Comparison of ENCODE assay signal across 10 cellular contexts in genomic region chr1:30525980-30526651, GRCh38.
DNase-seq lines count a peak whose midpoint lies in the region; ATAC-seq and TF ChIP-seq lines count a peak whose summit lies in the region.
"Had no signal": no experiment of that assay in that cellular context is flagged by ENCODE, and none has a peak within 500 bp of the region (broad histone marks: within the 10 kb centered on the region; RNA-seq: fewer than 3 reads in every experiment).

No MANE protein-coding gene starts in this region.

- H3K9me3 Mint-ChIP-seq in activated CD4-positive, alpha-beta T cell treated with anti-CD3 and anti-CD28 coated beads, Interleukin-2, amount 10 ng/mL, durations not matched to agents 24 days and 14 days, result no peaks in the 10 kb centered on the region

- no peaks in the 10 kb centered on the region for H3K4me1 Mint-ChIP-seq in activated CD4-positive, alpha-beta T cell treated with anti-CD3 and anti-CD28 coated beads, Interleukin-2, amount 10 ng/mL, durations not matched to agents 24 days and 14 days

- no peaks in the 10 kb centered on the region for H3K27me3 ChIP-seq in RWPE2 (ENCODE audit: insufficient read depth, poor library complexity, severe bottlenecking)
- no peaks in the 10 kb centered on the region for H3K27me3 ChIP-seq in gastrocnemius medialis

- DNase-seq in GM04504 (ENCODE audit: low read depth) (peak; percentile 68), RWPE2 (ENCODE audit: low spot score) (no peak), Right ventricle myocardium inferior (ENCODE audit: missing footprints) (no peak), gastrocnemius medialis (peak; percentile 89 to 94)
- no peak for DNase-seq in activated CD4-positive, CD25-positive, alpha-beta regulatory T cell (lab: John Stamatoyannopoulos, UW)
- DNase-seq in activated CD4-positive, alpha-beta T cell treated with anti-CD3 and anti-CD28 coated beads, Interleukin-2, amount 10 ng/mL, durations not matched to agents 24 days and 14 days, result no peak
- DNase-seq: NCI-H1694 had no signal

- peak; percentile 8 for TF ChIP-seq CTCF in RWPE2 (IDR thresholded peaks at IDR 0.05; ENCODE audit: poor library complexity, severe bottlenecking)
- peak in 1 of 5 experiments; percentile 16 for TF ChIP-seq CTCF in gastrocnemius medialis (IDR thresholded peaks at IDR 0.05 in 4 of 5, conservative IDR thresholded peaks at IDR 0.05 in 1 of 5)

- H3K9me3 ChIP-seq in RWPE2 (ENCODE audit: severe bottlenecking) (no peaks in the 10 kb centered on the region), gastrocnemius medialis (no peaks in the 10 kb centered on the region)

- peaks cover 7% of the 10 kb centered on the region for H3K27me3 Mint-ChIP-seq in activated CD4-positive, alpha-beta T cell treated with anti-CD3 and anti-CD28 coated beads, Interleukin-2, amount 10 ng/mL, durations not matched to agents 24 days and 14 days

- H3K36me3 ChIP-seq in RWPE2 (ENCODE audit: low read depth) (no peaks in the 10 kb centered on the region), gastrocnemius medialis (no peaks in the 10 kb centered on the region)

- ATAC-seq in RWPE2 (ENCODE audit: low read depth), result peak; percentile 72
- ATAC-seq in Right ventricle myocardium inferior, result peak; percentile 6
- ATAC-seq in gastrocnemius medialis, result peak; percentile 50 to 53
- ATAC-seq in GM19351 (IDR thresholded peaks at IDR 0.05; ENCODE audit: unreplicated experiment), result no peak
- ATAC-seq in HG03342 (IDR thresholded peaks at IDR 0.05; ENCODE audit: unreplicated experiment), result no peak
- ATAC-seq: GM12878 had no signal

- no peak overlapping the region for H3K4me3 ChIP-seq in RWPE2 (ENCODE audit: severe bottlenecking)
- no peak overlapping the region for H3K4me3 ChIP-seq in gastrocnemius medialis
- H3K4me3 ChIP-seq: GM12878 had no signal

- in situ Hi-C loops in gastrocnemius medialis (cut with MboI; ENCODE audit: low sequenced_read_pairs in 4 of 4), result no loop called here

- H3K4me3 Mint-ChIP-seq in activated CD4-positive, alpha-beta T cell treated with anti-CD3 and anti-CD28 coated beads, Interleukin-2, amount 10 ng/mL, durations not matched to agents 24 days and 14 days, result no peak overlapping the region

- peak overlapping the region; percentile 32 for H3K27ac ChIP-seq in RWPE2 (ENCODE audit: poor library complexity, severe bottlenecking)
- H3K27ac ChIP-seq in gastrocnemius medialis, result peak overlapping the region; percentile 89 to 99 (median 93)

- intact Hi-C loops in Right ventricle myocardium inferior (cut with DNase I) (loop anchor here (10.0 kb wide), 1 partner anchor 109 kb away; no protein-coding TSS in a partner anchor), gastrocnemius medialis (cut with DNase I; ENCODE audit: low total_unique reads) (loop anchor here (2.0 to 10.0 kb wide), 5 partner anchors 189 to 1287 kb away; partner anchors contain the start of gene FABP3)
- intact Hi-C loops in activated CD4-positive, alpha-beta T cell treated with anti-CD3 and anti-CD28 coated beads, Interleukin-2, amount 10 ng/mL, durations not matched to agents 24 days and 14 days (cut with micrococcal nuclease), result no loop called here

- H3K36me3 Mint-ChIP-seq in activated CD4-positive, alpha-beta T cell treated with anti-CD3 and anti-CD28 coated beads, Interleukin-2, amount 10 ng/mL, durations not matched to agents 24 days and 14 days (ENCODE audit: low read depth), result no peaks in the 10 kb centered on the region

- TF ChIP-seq POLR2A in gastrocnemius medialis (IDR thresholded peaks at IDR 0.05), result peak; percentile 45 to 73

- H3K27ac Mint-ChIP-seq in activated CD4-positive, alpha-beta T cell treated with anti-CD3 and anti-CD28 coated beads, Interleukin-2, amount 10 ng/mL, durations not matched to agents 24 days and 14 days, result no peak overlapping the region

- H3K4me1 ChIP-seq in RWPE2 (ENCODE audit: insufficient read depth, poor library complexity, severe bottlenecking) (peaks cover 22% of the 10 kb centered on the region), gastrocnemius medialis (peaks cover 57 to 59% of the 10 kb centered on the region in 2 donors)

Comparison
In these comparisons a context has a peak if more than half of its experiments do, and no peak if none do; other contexts are left out.
1. DNase-seq: peak in GM04504 (single experiment) and gastrocnemius medialis (2 of 2); none in RWPE2 (single experiment), Right ventricle myocardium inferior (single experiment), activated CD4-positive, CD25-positive, alpha-beta regulatory T cell (0 of 4) and activated CD4-positive, alpha-beta T cell treated with anti-CD3 and anti-CD28 coated beads, Interleukin-2, amount 10 ng/mL, durations not matched to agents 24 days and 14 days (single experiment).
2. ATAC-seq: peak in RWPE2 (single experiment), Right ventricle myocardium inferior (single experiment) and gastrocnemius medialis (2 of 2); none in GM19351 (single experiment) and HG03342 (single experiment).